ENCODE assay signal across 27 cellular contexts in genomic region chr6:43416935-43417334, GRCh38. TPM values are rescaled to one million over a fixed set of nuclear protein-coding genes. Genes with fewer than 3 reads are reported as not detected.
"Had no signal": no experiment of that assay in that cellular context is flagged by ENCODE, and none has a peak within 500 bp of the region (broad histone marks: within the 10 kb centered on the region; RNA-seq: fewer than 3 reads in every experiment).

No MANE protein-coding gene starts in this region.

- H3K36me3 ChIP-seq: stomach, suprapubic skin, thoracic aorta, thyroid gland, tibial artery, tibial nerve, transverse colon, upper lobe of left lung, uterus, vagina had no signal

- H3K27me3 ChIP-seq: suprapubic skin, testis, thyroid gland, tibial nerve, transverse colon, upper lobe of left lung, uterus, vagina had no signal

- ATAC-seq: stimulated activated effector memory CD8-positive, alpha-beta T cell treated with anti-CD3 and anti-CD28 coated beads, Interleukin-12 subunit alpha, Interleukin-12 subunit beta, amount 100 ng/mL, for 72 hours; stimulated activated memory B cell treated with anti-CD40 and anti-IgM and Interleukin-4, amounts not matched to agents 10 μg/mL and 1 μg/mL and 100 μg/mL, for 72 hours; stimulated activated naive B cell treated with anti-CD40 and anti-IgM and Interleukin-4, amounts not matched to agents 10 μg/mL and 1 μg/mL and 100 μg/mL, for 72 hours; stimulated activated naive CD8-positive, alpha-beta T cell treated with anti-CD3 and anti-CD28 coated beads, Interleukin-15, amount 100 ng/mL, for 72 hours; stimulated activated naive CD8-positive, alpha-beta T cell treated with anti-CD3 and anti-CD28 coated beads, Interleukin-15, Interleukin-2, amounts not matched to agents 100 U/mL and 50 U/mL, for 24 hours had no signal

- H3K27ac ChIP-seq: stomach, suprapubic skin, testis, thoracic aorta, thyroid gland, tibial artery, tibial nerve, transverse colon, upper lobe of left lung, uterus, vagina had no signal

- H3K4me1 ChIP-seq: stomach, suprapubic skin, testis, thyroid gland, tibial artery, tibial nerve, transverse colon, upper lobe of left lung, uterus, vagina had no signal

- H3K9me3 ChIP-seq: stomach, suprapubic skin, testis, thoracic aorta, thyroid gland, tibial artery, transverse colon, upper lobe of left lung, uterus, vagina had no signal

- FAIRE-seq: urothelium cell line had no signal

- H3K4me3 ChIP-seq: stomach, suprapubic skin, testis, thoracic aorta, thyroid gland, tibial artery, tibial nerve, transverse colon, upper lobe of left lung, uterus, vagina had no signal

- DNase-seq: stimulated activated CD4-positive, alpha-beta T cell treated with anti-CD3 and anti-CD28 coated beads, Interleukin-2, amount 100 ng/mL, for 48 hours; stimulated activated CD4-positive, alpha-beta T cell treated with anti-CD3 and anti-CD28 coated beads, Interleukin-4, amount 100 ng/mL, for 1 hour; stimulated activated CD4-positive, alpha-beta T cell treated with anti-CD3 and anti-CD28 coated beads, Interleukin-4, amount 100 ng/mL, for 24 hours; stimulated activated CD4-positive, alpha-beta T cell treated with anti-CD3 and anti-CD28 coated beads, Interleukin-4, amount 100 ng/mL, for 4 hours; stimulated activated CD8-positive, alpha-beta memory T cell treated with anti-CD3 and anti-CD28 coated beads, Interleukin-4, amount 100 ng/mL, for 48 hours; stimulated activated naive B cell treated with anti-CD40 and anti-IgM and Interleukin-4, amounts not matched to agents 10 μg/mL and 1 μg/mL and 100 μg/mL, for 72 hours; stimulated activated naive CD4-positive, alpha-beta T cell; stimulated activated naive CD4-positive, alpha-beta T cell treated with Interleukin-2 at 50 U/mL for 16 hours; stimulated activated naive CD8-positive, alpha-beta T cell treated with anti-CD3 and anti-CD28 coated beads, Interleukin-15, amount 100 ng/mL, for 72 hours; stimulated activated naive CD8-positive, alpha-beta T cell treated with anti-CD3 and anti-CD28 coated beads, Interleukin-15, Interleukin-2, amounts not matched to agents 100 U/mL and 50 U/mL, for 24 hours; stomach; substantia nigra; testis; thyroid gland; tibial artery; transverse colon; trophoblast cell; uterus had no signal

RNA-seq across cellular contexts. Expression of gene DLK2, which starts 38.4 kb away (rescaled TPM):
- total RNA-seq: subcutaneous adipose tissue, thoracic aorta had no signal
